In genomic region chr4:48578132-48578964, GRCh38 we compare ENCODE assay signal across 8 cellular contexts.
DNase-seq lines count a peak whose midpoint lies in the region; ATAC-seq and TF ChIP-seq lines count a peak whose summit lies in the region.

No MANE protein-coding gene starts in this region.

- H3K27ac Mint-ChIP-seq in activated CD4-positive, alpha-beta T cell treated with anti-CD3 and anti-CD28 coated beads, Interleukin-2, amount 10 ng/mL, durations not matched to agents 7 days and 5 days = no peak overlapping the region
- H3K27ac Mint-ChIP-seq in endothelial cell (ENCODE audit: unreplicated experiment) = no peak overlapping the region

- CTCF ChIA-PET in BJ (lab: Yijun Ruan, JAX) = interaction anchor here (0.6 to 2.7 kb wide), 22 partner anchors 9 to 398 kb away, joined by 3 to 38 read pairs (median 3); partner anchors contain the start of gene FRYL
- CTCF ChIA-PET in activated CD4-positive, alpha-beta T cell treated with anti-CD3 and anti-CD28 coated beads, Interleukin-2, amount 10 ng/mL, durations not matched to agents 7 days and 5 days (lab: Charles Lee) = interaction anchor here (0.8 to 1.8 kb wide), 5 partner anchors 14 to 328 kb away, joined by 3 to 4 read pairs (median 3); partner anchors contain the start of gene OCIAD2

- no peak overlapping the region for H3K27ac ChIP-seq in substantia nigra (ENCODE audit: low read depth, low read length, poor library complexity, severe bottlenecking)

- no peaks in the 10 kb centered on the region for H3K27me3 ChIP-seq in BJ (ENCODE audit: control insufficient read depth, insufficient read depth, low read length)

- no peaks in the 10 kb centered on the region for H3K9me3 Mint-ChIP-seq in activated CD4-positive, alpha-beta T cell treated with anti-CD3 and anti-CD28 coated beads, Interleukin-2, amount 10 ng/mL, durations not matched to agents 7 days and 5 days
- no peaks in the 10 kb centered on the region for H3K9me3 Mint-ChIP-seq in endothelial cell (ENCODE audit: unreplicated experiment)

- H3K4me3 Mint-ChIP-seq in activated CD4-positive, alpha-beta T cell treated with anti-CD3 and anti-CD28 coated beads, Interleukin-2, amount 10 ng/mL, durations not matched to agents 7 days and 5 days = no peak overlapping the region
- no peak overlapping the region for H3K4me3 Mint-ChIP-seq in endothelial cell (ENCODE audit: unreplicated experiment)

- DNase-seq in BJ (ENCODE audit: low read depth) (peak; percentile 27), NCI-H2227 (lab: John Stamatoyannopoulos, UW; ENCODE audit: unreplicated experiment) (peak; percentile 50), endothelial cell (ENCODE audit: low spot score) (peak; percentile 63), middle frontal gyrus (ENCODE audit: extremely low spot score, low spot score) (peak; percentile 71), substantia nigra (lab: John Stamatoyannopoulos, UW) (peak in 32 of 49 donors; percentile 2 to 68 (median 28))
- peak; percentile 57 for DNase-seq in activated CD4-positive, alpha-beta T cell treated with anti-CD3 and anti-CD28 coated beads, Interleukin-2, amount 10 ng/mL, durations not matched to agents 7 days and 5 days

- H3K36me3 Mint-ChIP-seq in activated CD4-positive, alpha-beta T cell treated with anti-CD3 and anti-CD28 coated beads, Interleukin-2, amount 10 ng/mL, durations not matched to agents 7 days and 5 days (ENCODE audit: low read depth) = peaks cover 21% of the 10 kb centered on the region
- peaks cover 15% of the 10 kb centered on the region for H3K36me3 Mint-ChIP-seq in endothelial cell (ENCODE audit: low read depth, unreplicated experiment)

- H3K4me3 ChIP-seq in BJ (ENCODE audit: low read depth, low read length) = no peak overlapping the region

- H3K4me1 Mint-ChIP-seq in activated CD4-positive, alpha-beta T cell treated with anti-CD3 and anti-CD28 coated beads, Interleukin-2, amount 10 ng/mL, durations not matched to agents 7 days and 5 days = peaks cover 2% of the 10 kb centered on the region
- no peaks in the 10 kb centered on the region for H3K4me1 Mint-ChIP-seq in endothelial cell (ENCODE audit: unreplicated experiment)

- no peaks in the 10 kb centered on the region for H3K27me3 Mint-ChIP-seq in activated CD4-positive, alpha-beta T cell treated with anti-CD3 and anti-CD28 coated beads, Interleukin-2, amount 10 ng/mL, durations not matched to agents 7 days and 5 days
- H3K27me3 Mint-ChIP-seq in endothelial cell (ENCODE audit: unreplicated experiment) = no peaks in the 10 kb centered on the region

- ATAC-seq in GM18867 (IDR thresholded peaks at IDR 0.05; ENCODE audit: unreplicated experiment) (peak; percentile 89), HG03196 (IDR thresholded peaks at IDR 0.05; ENCODE audit: unreplicated experiment) (peak; percentile 64)

- H3K36me3 ChIP-seq in BJ (ENCODE audit: control insufficient read depth, insufficient read depth, low read length) = no peaks in the 10 kb centered on the region; the same call in 1 of the 2 replicates

- TF ChIP-seq CTCF in BJ (IDR thresholded peaks at IDR 0.05; ENCODE audit: insufficient read depth, low read depth, low read length) (peak; percentile 85), endothelial cell (IDR thresholded peaks at IDR 0.05; ENCODE audit: unreplicated experiment) (peak; percentile 88)

- POLR2A ChIA-PET in BJ (lab: Charles Lee) = no interaction called here
- POLR2A ChIA-PET in activated CD4-positive, alpha-beta T cell treated with anti-CD3 and anti-CD28 coated beads, Interleukin-2, amount 10 ng/mL, durations not matched to agents 7 days and 5 days (lab: Charles Lee) = no interaction called here
